Comparison of ENCODE assay signal across 8 cellular contexts in genomic region chr6:116680880-116681672, GRCh38.
DNase-seq lines count a peak whose midpoint lies in the region; FAIRE-seq and TF ChIP-seq lines count a peak whose summit lies in the region.

Gene KPNA5 (plus strand): TSS chr6:116681211. CDS start chr6:116681335, 124 bp downstream.

- H3K36me3 Mint-ChIP-seq in nephron progenitor cell (ENCODE audit: low read depth), result peaks cover 26% of the 10 kb centered on the region
- peaks cover 19% of the 10 kb centered on the region for H3K36me3 Mint-ChIP-seq in stimulated activated naive CD8-positive, alpha-beta T cell treated with anti-CD3 and anti-CD28 coated beads, Interleukin-15, Interleukin-2, amounts not matched to agents 100 ng/mL and 50 ng/mL, for 24 hours (ENCODE audit: low read depth)

- POLR2A ChIA-PET in RWPE1 (lab: Yijun Ruan, JAX; ENCODE audit: low non-redundant PET), result no interaction called here

- H3K27ac Mint-ChIP-seq in nephron progenitor cell, result peak within 1 kb of the TSS; percentile 100
- H3K27ac Mint-ChIP-seq in stimulated activated naive CD8-positive, alpha-beta T cell treated with anti-CD3 and anti-CD28 coated beads, Interleukin-15, Interleukin-2, amounts not matched to agents 100 ng/mL and 50 ng/mL, for 24 hours, result peak within 1 kb of the TSS; percentile 94

- DNase-seq in ELF-1 (ENCODE audit: low read depth, low spot score), result peak; percentile 97
- DNase-seq in H54 (ENCODE audit: insufficient read length, low spot score), result peak; percentile 54
- DNase-seq in LoVo (ENCODE audit: low spot score), result peak; percentile 90
- peak; percentile 83 for DNase-seq in RWPE1 (ENCODE audit: low spot score)
- peak; percentile 84 for DNase-seq in activated T-helper 9 cell treated with anti-CD3 and anti-CD28 coated beads, Interleukin-2, amount 50 U/mL, for 16 hours (ENCODE audit: low read depth)
- DNase-seq in fibroblast of pulmonary artery (ENCODE audit: low read depth), result peak; percentile 90
- DNase-seq in nephron progenitor cell, result peak; percentile 94

- peaks cover 5% of the 10 kb centered on the region for H3K27me3 Mint-ChIP-seq in nephron progenitor cell (ENCODE audit: low read depth, poor library complexity)
- H3K27me3 Mint-ChIP-seq in stimulated activated naive CD8-positive, alpha-beta T cell treated with anti-CD3 and anti-CD28 coated beads, Interleukin-15, Interleukin-2, amounts not matched to agents 100 ng/mL and 50 ng/mL, for 24 hours, result no peaks in the 10 kb centered on the region

- CTCF ChIA-PET in RWPE1 (lab: Yijun Ruan, JAX), result interaction anchor here (0.7 to 1.1 kb wide), 3 partner anchors 9 to 165 kb away, joined by 3 to 4 read pairs (median 3); no protein-coding TSS in a partner anchor

- TF ChIP-seq CTCF in RWPE1 (conservative IDR thresholded peaks at IDR 0.05; ENCODE audit: low read depth), result no peak
- no peak for TF ChIP-seq CTCF in fibroblast of pulmonary artery (IDR thresholded peaks at IDR 0.05; ENCODE audit: low read length, missing control alignments)
- no peak for TF ChIP-seq CTCF in nephron progenitor cell (IDR thresholded peaks at IDR 0.05)

- TF ChIP-seq POLR2A in H54 (IDR thresholded peaks at IDR 0.05; ENCODE audit: low read depth, low read length), result peak; percentile 90

- H3K27ac ChIP-seq in RWPE1, result peak within 1 kb of the TSS; percentile 91

- no peak for FAIRE-seq in H54 (lab: Jason Lieb, UNC)

- H3K9me3 Mint-ChIP-seq in nephron progenitor cell, result peaks cover 11% of the 10 kb centered on the region
- no peaks in the 10 kb centered on the region for H3K9me3 Mint-ChIP-seq in stimulated activated naive CD8-positive, alpha-beta T cell treated with anti-CD3 and anti-CD28 coated beads, Interleukin-15, Interleukin-2, amounts not matched to agents 100 ng/mL and 50 ng/mL, for 24 hours

- H3K4me3 ChIP-seq in fibroblast of pulmonary artery (replicated peaks; ENCODE audit: low read depth, low read length), result peak within 1 kb of the TSS; percentile 89

- H3K4me1 Mint-ChIP-seq in nephron progenitor cell, result peaks cover 16% of the 10 kb centered on the region
- peaks cover 33% of the 10 kb centered on the region for H3K4me1 Mint-ChIP-seq in stimulated activated naive CD8-positive, alpha-beta T cell treated with anti-CD3 and anti-CD28 coated beads, Interleukin-15, Interleukin-2, amounts not matched to agents 100 ng/mL and 50 ng/mL, for 24 hours (ENCODE audit: low read depth)

- H3K4me3 Mint-ChIP-seq in nephron progenitor cell, result peak within 1 kb of the TSS; percentile 95
- peak within 1 kb of the TSS; percentile 93 for H3K4me3 Mint-ChIP-seq in stimulated activated naive CD8-positive, alpha-beta T cell treated with anti-CD3 and anti-CD28 coated beads, Interleukin-15, Interleukin-2, amounts not matched to agents 100 ng/mL and 50 ng/mL, for 24 hours

Comparison
In these comparisons a context has a peak if more than half of its experiments do, and no peak if none do; other contexts are left out.
1. Peak in every context shown above with its lines: DNase-seq, H3K4me3 ChIP-seq and H3K27ac ChIP-seq.